1 cellular context compared by ENCODE assay signal in the genomic region with DNA sequence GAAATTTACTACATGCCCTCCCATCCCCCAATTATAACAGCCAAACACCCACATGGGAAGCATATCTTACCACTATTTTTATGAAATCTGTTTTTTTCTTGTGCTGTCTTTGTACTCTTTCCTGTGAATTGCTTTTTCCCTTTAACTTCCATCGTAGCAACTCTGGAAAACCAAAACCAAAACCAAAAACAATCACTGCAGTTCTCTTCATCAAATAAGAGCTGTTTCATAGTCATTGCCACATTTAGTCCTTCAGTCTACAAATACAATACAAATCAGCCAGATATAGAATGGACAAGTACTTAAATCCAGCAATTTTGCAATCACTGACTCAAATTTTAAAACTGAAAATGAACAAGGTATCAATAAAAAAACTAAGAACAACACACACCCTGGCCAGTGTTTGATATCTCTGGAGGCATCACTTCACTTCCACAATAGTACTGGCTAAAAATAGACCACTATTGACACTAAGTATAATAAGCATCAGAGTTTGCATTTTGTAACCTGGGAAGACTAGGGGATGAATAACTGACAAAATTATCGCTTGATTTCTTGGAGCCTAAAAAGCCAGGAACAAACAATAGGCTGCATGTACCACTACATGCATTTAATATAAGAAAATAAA.
TF ChIP-seq lines count a peak whose summit lies in the region.

No MANE protein-coding gene starts in this region.

TF ChIP-seq in GM23338, 12 proteins besides CTCF, POLR2A, EP300 and RAD21:
- no peak for TF ChIP-seq ZNF462 (CRISPR knock-in tag; IDR thresholded peaks at IDR 0.05)
- no peak for TF ChIP-seq ETS1 (IDR thresholded peaks at IDR 0.05)
- TF ChIP-seq STAT1 (IDR thresholded peaks at IDR 0.05; ENCODE audit: unreplicated experiment), result no peak
- TF ChIP-seq ZNF331 (CRISPR knock-in tag; IDR thresholded peaks at IDR 0.05; ENCODE audit: low read depth), result no peak
- TF ChIP-seq EZH2 (IDR thresholded peaks at IDR 0.05; ENCODE audit: low read depth, unreplicated experiment), result no peak
- TF ChIP-seq POLR2AphosphoS5 (IDR thresholded peaks at IDR 0.05; ENCODE audit: low read depth), result no peak
- no peak for TF ChIP-seq EZH2phosphoT487 (IDR thresholded peaks at IDR 0.05; ENCODE audit: unreplicated experiment)
- no peak for TF ChIP-seq JUNB (IDR thresholded peaks at IDR 0.05; ENCODE audit: unreplicated experiment)
- TF ChIP-seq ZNF114 (CRISPR knock-in tag; IDR thresholded peaks at IDR 0.05), result no peak
- no peak for TF ChIP-seq NANOG (IDR thresholded peaks at IDR 0.05; ENCODE audit: borderline replicate concordance)
- no peak for TF ChIP-seq REST (IDR thresholded peaks at IDR 0.05; ENCODE audit: unreplicated experiment)
- TF ChIP-seq CREB1 (CRISPR knock-in tag; IDR thresholded peaks at IDR 0.05; ENCODE audit: low read depth), result no peak
